In genomic region chr7:106165328-106165727, GRCh38 we compare ENCODE assay signal across 1 cellular context.
TF ChIP-seq lines count a peak whose summit lies in the region.

No MANE protein-coding gene starts in this region.

TF ChIP-seq in HEK293, 187 proteins besides CTCF, POLR2A, EP300 and RAD21 (continued from another document):
- TF ChIP-seq ZNF692 (tag by site-specific recombination; IDR thresholded peaks at IDR 0.05) (no peak), ZBTB17 (tag by site-specific recombination; IDR thresholded peaks at IDR 0.05) (peak; percentile 20; the same call in 1 of the 2 replicates), ZNF274 (IDR thresholded peaks at IDR 0.05; ENCODE audit: low read length) (no peak), ZNF274 (tag by site-specific recombination; IDR thresholded peaks at IDR 0.05; ENCODE audit: borderline replicate concordance) (no peak), OSR2 (tag by site-specific recombination; IDR thresholded peaks at IDR 0.05) (no peak), KLF7 (tag by site-specific recombination; IDR thresholded peaks at IDR 0.05; ENCODE audit: borderline replicate concordance) (no peak), MZF1 (tag by site-specific recombination; IDR thresholded peaks at IDR 0.05; ENCODE audit: borderline replicate concordance) (peak; percentile 47; the same call in 1 of the 2 replicates), ZNF24 (tag by site-specific recombination; IDR thresholded peaks at IDR 0.05) (no peak)
- TF ChIP-seq, protein P1, sequence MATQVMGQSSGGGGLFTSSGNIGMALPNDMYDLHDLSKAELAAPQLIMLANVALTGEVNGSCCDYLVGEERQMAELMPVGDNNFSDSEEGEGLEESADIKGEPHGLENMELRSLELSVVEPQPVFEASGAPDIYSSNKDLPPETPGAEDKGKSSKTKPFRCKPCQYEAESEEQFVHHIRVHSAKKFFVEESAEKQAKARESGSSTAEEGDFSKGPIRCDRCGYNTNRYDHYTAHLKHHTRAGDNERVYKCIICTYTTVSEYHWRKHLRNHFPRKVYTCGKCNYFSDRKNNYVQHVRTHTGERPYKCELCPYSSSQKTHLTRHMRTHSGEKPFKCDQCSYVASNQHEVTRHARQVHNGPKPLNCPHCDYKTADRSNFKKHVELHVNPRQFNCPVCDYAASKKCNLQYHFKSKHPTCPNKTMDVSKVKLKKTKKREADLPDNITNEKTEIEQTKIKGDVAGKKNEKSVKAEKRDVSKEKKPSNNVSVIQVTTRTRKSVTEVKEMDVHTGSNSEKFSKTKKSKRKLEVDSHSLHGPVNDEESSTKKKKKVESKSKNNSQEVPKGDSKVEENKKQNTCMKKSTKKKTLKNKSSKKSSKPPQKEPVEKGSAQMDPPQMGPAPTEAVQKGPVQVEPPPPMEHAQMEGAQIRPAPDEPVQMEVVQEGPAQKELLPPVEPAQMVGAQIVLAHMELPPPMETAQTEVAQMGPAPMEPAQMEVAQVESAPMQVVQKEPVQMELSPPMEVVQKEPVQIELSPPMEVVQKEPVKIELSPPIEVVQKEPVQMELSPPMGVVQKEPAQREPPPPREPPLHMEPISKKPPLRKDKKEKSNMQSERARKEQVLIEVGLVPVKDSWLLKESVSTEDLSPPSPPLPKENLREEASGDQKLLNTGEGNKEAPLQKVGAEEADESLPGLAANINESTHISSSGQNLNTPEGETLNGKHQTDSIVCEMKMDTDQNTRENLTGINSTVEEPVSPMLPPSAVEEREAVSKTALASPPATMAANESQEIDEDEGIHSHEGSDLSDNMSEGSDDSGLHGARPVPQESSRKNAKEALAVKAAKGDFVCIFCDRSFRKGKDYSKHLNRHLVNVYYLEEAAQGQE (tag by site-specific recombination; IDR thresholded peaks at IDR 0.05), result no peak
